Comparison of ENCODE assay signal across 1 cellular context in genomic region chr2:48233005-48233404, GRCh38.
A peak's percentile ranks its signal among the peaks of the same experiment; 100 is the strongest.
TF ChIP-seq lines count a peak whose summit lies in the region.

No MANE protein-coding gene starts in this region.

TF ChIP-seq in GM12878, 131 proteins besides CTCF, POLR2A, EP300 and RAD21 (continued from another document):
- no peak for TF ChIP-seq CHD2 (IDR thresholded peaks at IDR 0.05; ENCODE audit: borderline replicate concordance, low read depth, low read length)
- TF ChIP-seq REST (IDR thresholded peaks at IDR 0.05; ENCODE audit: low read depth, low read length) = no peak
- TF ChIP-seq MXI1 (IDR thresholded peaks at IDR 0.05; ENCODE audit: low read depth, low read length) = no peak
- no peak for TF ChIP-seq MEF2B (IDR thresholded peaks at IDR 0.05; ENCODE audit: partially characterized antibody, poor library complexity, severe bottlenecking)
- TF ChIP-seq SMARCA5 (IDR thresholded peaks at IDR 0.05) = no peak
- TF ChIP-seq SUPT20H (IDR thresholded peaks at IDR 0.05; ENCODE audit: borderline replicate concordance, control insufficient read depth, low read depth, low read length) = no peak
- no peak for TF ChIP-seq RB1 (IDR thresholded peaks at IDR 0.05; ENCODE audit: borderline replicate concordance)
- TF ChIP-seq BCL11A (IDR thresholded peaks at IDR 0.05; ENCODE audit: low read depth, low read length) = peak; percentile 45; the same call in 1 of the 2 replicates
- no peak for TF ChIP-seq ZNF384 (IDR thresholded peaks at IDR 0.05; ENCODE audit: borderline replicate concordance, low read depth, low read length)
- no peak for TF ChIP-seq FOXK2 (IDR thresholded peaks at IDR 0.05)
- TF ChIP-seq KLF5 (IDR thresholded peaks at IDR 0.05; ENCODE audit: partially characterized antibody) = no peak
- TF ChIP-seq IRF5 (IDR thresholded peaks at IDR 0.05; ENCODE audit: borderline replicate concordance) = no peak
- TF ChIP-seq CREB1 (IDR thresholded peaks at IDR 0.05; ENCODE audit: low read depth) = peak; percentile 45; the same call in 1 of the 2 replicates
- TF ChIP-seq EZH2 (IDR thresholded peaks at IDR 0.05; ENCODE audit: borderline replicate concordance, control insufficient read depth, low read depth, low read length) = no peak
- no peak for TF ChIP-seq HCFC1 (IDR thresholded peaks at IDR 0.05; ENCODE audit: low read length)
- no peak for TF ChIP-seq RAD51 (IDR thresholded peaks at IDR 0.05)
- TF ChIP-seq NKRF (conservative IDR thresholded peaks at IDR 0.05) = no peak
- no peak for TF ChIP-seq SMC3 (IDR thresholded peaks at IDR 0.05; ENCODE audit: borderline replicate concordance, low read length)
- TF ChIP-seq JUNB (IDR thresholded peaks at IDR 0.05) = no peak
- no peak for TF ChIP-seq ATF2 (IDR thresholded peaks at IDR 0.05; ENCODE audit: low read length)
- no peak for TF ChIP-seq ZNF274 (IDR thresholded peaks at IDR 0.05; ENCODE audit: insufficient read depth, insufficient read length)
- no peak for TF ChIP-seq EED (IDR thresholded peaks at IDR 0.05; ENCODE audit: low read depth)
- TF ChIP-seq ZNF622 (IDR thresholded peaks at IDR 0.05) = no peak
- TF ChIP-seq MYC (IDR thresholded peaks at IDR 0.05; ENCODE audit: insufficient read depth, insufficient read length, insufficient replicate concordance, low read length, severe bottlenecking) = no peak
- TF ChIP-seq HDAC6 (IDR thresholded peaks at IDR 0.05; ENCODE audit: unreplicated experiment) = no peak
- no peak for TF ChIP-seq CBX5 (IDR thresholded peaks at IDR 0.05; ENCODE audit: low read depth)
- no peak for TF ChIP-seq EGR1 (IDR thresholded peaks at IDR 0.05; ENCODE audit: borderline replicate concordance in 1 of 2, low read depth in 2 of 2, low read length in 2 of 2)
- no peak for TF ChIP-seq MEF2A (IDR thresholded peaks at IDR 0.05; ENCODE audit: insufficient read depth, low read depth, low read length)
- TF ChIP-seq ZBED1 (IDR thresholded peaks at IDR 0.05; ENCODE audit: borderline replicate concordance) = no peak
- 0 out of 4 replicates have a peak, but pooled peaks of 1 of the 2 experiments have one; percentile 17 for TF ChIP-seq IKZF2 (IDR thresholded peaks at IDR 0.05)
